23 cellular contexts compared by ENCODE assay signal in genomic region chr4:167114416-167114971, GRCh38.
DNase-seq lines count a peak whose midpoint lies in the region; ATAC-seq, FAIRE-seq and TF ChIP-seq lines count a peak whose summit lies in the region.
"Had no signal": no experiment of that assay in that cellular context is flagged by ENCODE, and none has a peak within 500 bp of the region (broad histone marks: within the 10 kb centered on the region; RNA-seq: fewer than 3 reads in every experiment).

No MANE protein-coding gene starts in this region.

- H3K9ac ChIP-seq in endothelial cell of umbilical vein (replicated peaks; ENCODE audit: extremely low read depth, insufficient read depth, low read length) (no peak overlapping the region), trophoblast cell (ENCODE audit: low read length) (no peak overlapping the region)

- FAIRE-seq in endothelial cell of umbilical vein (lab: Jason Lieb, UNC) = peak; percentile 26
- FAIRE-seq: A204.1, GM18507 had no signal

- dilution Hi-C loops in endothelial cell of umbilical vein (cut with MboI; ENCODE audit: extremely low pct_ligation_motif_present, low sequenced_read_pairs) = no loop called here

- no peak overlapping the region for H2BK5ac ChIP-seq in trophoblast cell (ENCODE audit: low read depth, low read length, poor library complexity)

- H4K8ac ChIP-seq in trophoblast cell (ENCODE audit: low read depth, low read length) = no peak overlapping the region

- H3K18ac ChIP-seq in trophoblast cell (ENCODE audit: low read length) = no peak overlapping the region

- H3K9me3 ChIP-seq in cardiac muscle cell (ENCODE audit: low read depth) = no peaks in the 10 kb centered on the region
- no peaks in the 10 kb centered on the region for H3K9me3 ChIP-seq in endothelial cell of umbilical vein (replicated peaks; ENCODE audit: control insufficient read depth, insufficient read depth, low read length)
- no peaks in the 10 kb centered on the region for H3K9me3 ChIP-seq in trophoblast cell (ENCODE audit: insufficient read depth, low read depth, low read length)
- H3K9me3 ChIP-seq: gastroesophageal sphincter, psoas muscle had no signal

- no peak overlapping the region for H2AFZ ChIP-seq in endothelial cell of umbilical vein (ENCODE audit: low read depth, low read length)
- H2AFZ ChIP-seq in trophoblast cell (ENCODE audit: insufficient read depth, low read length, poor library complexity) = no peak overlapping the region

- no peak overlapping the region for H3K14ac ChIP-seq in trophoblast cell (ENCODE audit: low read length)

- H2AK5ac ChIP-seq in trophoblast cell (ENCODE audit: low read length) = no peak overlapping the region

- WGBS in trophoblast cell (ENCODE audit: extremely low coverage, insufficient coverage, insufficient read length) = no CpG with 5 or more reads among the region's 4 CpGs

- H4K12ac ChIP-seq in trophoblast cell (ENCODE audit: low read depth, low read length) = no peak overlapping the region

- no peak for ATAC-seq in left cardiac atrium
- peak; percentile 64 for ATAC-seq in HG03520 (IDR thresholded peaks at IDR 0.05; ENCODE audit: unreplicated experiment)
- ATAC-seq in HG03108 (IDR thresholded peaks at IDR 0.05; ENCODE audit: unreplicated experiment) = no peak
- ATAC-seq: gastroesophageal sphincter; GM23338; natural killer cell; psoas muscle; stimulated activated naive CD8-positive, alpha-beta T cell treated with anti-CD3 and anti-CD28 coated beads, Interleukin-15, Interleukin-2, amounts not matched to agents 100 U/mL and 50 U/mL, for 24 hours; WTC11 had no signal

- no peaks in the 10 kb centered on the region for H3K36me3 ChIP-seq in cardiac muscle cell
- no peaks in the 10 kb centered on the region for H3K36me3 ChIP-seq in endothelial cell of umbilical vein (ENCODE audit: control insufficient read depth in 2 of 2, extremely low read depth in 1 of 2, insufficient read depth in 2 of 2, low read length in 2 of 2)
- no peaks in the 10 kb centered on the region for H3K36me3 ChIP-seq in trophoblast cell (ENCODE audit: control insufficient read depth in 1 of 2, insufficient read depth in 2 of 2, low read length in 2 of 2)
- H3K36me3 ChIP-seq: gastroesophageal sphincter had no signal

- no peak for TF ChIP-seq POLR2A in endothelial cell of umbilical vein (IDR thresholded peaks at IDR 0.05; ENCODE audit: low read depth, low read length)

- H3K4me2 ChIP-seq in endothelial cell of umbilical vein (ENCODE audit: insufficient read depth, low read length) (no peak overlapping the region), trophoblast cell (ENCODE audit: low read length) (no peak overlapping the region)
- H3K4me2 ChIP-seq: GM23338 had no signal

- no TSS peak for BruUV-seq in endothelial cell of umbilical vein (replicated peaks; lab: Mats Ljungman, UMichigan)

- peak in 1 of 2 donors; percentile 10 for DNase-seq in cardiac muscle cell (ENCODE audit: low read depth in 1 of 2, low spot score in 1 of 2)
- DNase-seq in left cardiac atrium = no peak
- no peak for DNase-seq in endothelial cell of umbilical vein (ENCODE audit: low read depth, low spot score)
- DNase-seq in effector CD4-positive, alpha-beta T cell = no peak
- no peak for DNase-seq in trophoblast cell
- DNase-seq: C1 segment of cervical spinal cord; DMS 273 treated with DMSO at 0.1 percent for 48 hours; natural killer cell; NCI-H2107; NCI-H82; psoas muscle; stimulated activated CD4-positive, alpha-beta T cell treated with anti-CD3 and anti-CD28 coated beads, Interleukin-15, amount 100 ng/mL, for 24 hours; stimulated activated naive CD8-positive, alpha-beta T cell treated with anti-CD3 and anti-CD28 coated beads, Interleukin-15, Interleukin-2, amounts not matched to agents 100 U/mL and 50 U/mL, for 24 hours; T-helper 1 cell had no signal

- H3K23ac ChIP-seq in trophoblast cell (ENCODE audit: low read length) = no peak overlapping the region

- POLR2A ChIA-PET in endothelial cell of umbilical vein (lab: Charles Lee) = no interaction called here

- H3K27ac ChIP-seq in cardiac muscle cell (peak overlapping the region; percentile 39), endothelial cell of umbilical vein (ENCODE audit: insufficient read depth, low read depth, low read length) (no peak overlapping the region), temporal lobe (ENCODE audit: low read depth, low read length) (peak overlapping the region; percentile 38), trophoblast cell (ENCODE audit: low read depth, low read length) (no peak overlapping the region)
- H3K27ac ChIP-seq: gastroesophageal sphincter, psoas muscle, RWPE1 had no signal

- CTCF ChIA-PET in endothelial cell of umbilical vein (lab: Charles Lee) = no interaction called here

- H3K4me1 ChIP-seq in cardiac muscle cell (ENCODE audit: low read depth) = peaks cover 7% of the 10 kb centered on the region
- no peaks in the 10 kb centered on the region for H3K4me1 ChIP-seq in endothelial cell of umbilical vein (ENCODE audit: control insufficient read depth, extremely low read depth, insufficient read depth, low read length)
- H3K4me1 ChIP-seq in trophoblast cell (ENCODE audit: control insufficient read depth in 1 of 2, insufficient read depth in 2 of 2, low read length in 2 of 2) = no peaks in the 10 kb centered on the region
- H3K4me1 ChIP-seq: gastroesophageal sphincter, psoas muscle had no signal

- H3K4me3 ChIP-seq in cardiac muscle cell (no peak overlapping the region), endothelial cell of umbilical vein (replicated peaks in 1 of 3; ENCODE audit: insufficient read depth in 1 of 3, low read depth in 1 of 3, low read length in 3 of 3) (no peak overlapping the region), trophoblast cell (ENCODE audit: low read depth, low read length) (no peak overlapping the region)
- H3K4me3 ChIP-seq: gastroesophageal sphincter, GM23338, psoas muscle had no signal

- no peaks in the 10 kb centered on the region for H3K79me1 ChIP-seq in trophoblast cell (ENCODE audit: low read length)

- no peaks in the 10 kb centered on the region for H4K20me1 ChIP-seq in endothelial cell of umbilical vein (replicated peaks; ENCODE audit: control insufficient read depth, extremely low read depth, insufficient read depth, low read length)

- TF ChIP-seq CTCF in cardiac muscle cell (IDR thresholded peaks at IDR 0.05; ENCODE audit: low read depth, low read length) (no peak), endothelial cell of umbilical vein (IDR thresholded peaks at IDR 0.05; ENCODE audit: extremely low read depth in 1 of 2, insufficient read depth in 1 of 2, low read depth in 1 of 2, low read length in 2 of 2) (no peak)

- no peak overlapping the region for H2BK12ac ChIP-seq in trophoblast cell (ENCODE audit: low read length)

- H3K9me1 ChIP-seq in endothelial cell of umbilical vein (replicated peaks; ENCODE audit: control insufficient read depth, extremely low read depth, insufficient read depth, low read length) = no peaks in the 10 kb centered on the region

- no peak overlapping the region for H3K4ac ChIP-seq in trophoblast cell (ENCODE audit: low read depth, low read length)

- no peaks in the 10 kb centered on the region for H3K79me2 ChIP-seq in endothelial cell of umbilical vein (ENCODE audit: control insufficient read depth, insufficient read depth, low read length)
- no peaks in the 10 kb centered on the region for H3K79me2 ChIP-seq in trophoblast cell (ENCODE audit: control insufficient read depth, insufficient read depth, low read length, poor library complexity)

- H2BK120ac ChIP-seq in trophoblast cell (ENCODE audit: insufficient read depth, low read length, poor library complexity) = no peak overlapping the region

- no peaks in the 10 kb centered on the region for H3K27me3 ChIP-seq in cardiac muscle cell
- no peaks in the 10 kb centered on the region for H3K27me3 ChIP-seq in endothelial cell of umbilical vein (ENCODE audit: control insufficient read depth in 2 of 2, insufficient read depth in 2 of 2, low read length in 2 of 2)
- no peaks in the 10 kb centered on the region for H3K27me3 ChIP-seq in trophoblast cell (ENCODE audit: insufficient read depth, low read length)
- H3K27me3 ChIP-seq: gastroesophageal sphincter had no signal

- no peak overlapping the region for H4K91ac ChIP-seq in trophoblast cell (ENCODE audit: low read depth, low read length)

- intact Hi-C loops in left cardiac atrium (cut with DNase I) = no loop called here
- intact Hi-C loops in endothelial cell of umbilical vein (cut with micrococcal nuclease) = no loop called here

TF ChIP-seq in endothelial cell of umbilical vein, 7 proteins besides CTCF, POLR2A, EP300 and RAD21:
- TF ChIP-seq POLR2AphosphoS5 (IDR thresholded peaks at IDR 0.05; ENCODE audit: insufficient read depth, low read depth, low read length) (no peak), JUN (IDR thresholded peaks at IDR 0.05; ENCODE audit: borderline replicate concordance, insufficient read depth, insufficient read length, low read depth) (no peak), FOS (IDR thresholded peaks at IDR 0.05; ENCODE audit: borderline replicate concordance, insufficient read depth, low read length) (no peak), EZH2 (IDR thresholded peaks at IDR 0.05; ENCODE audit: borderline replicate concordance, low read depth, low read length, severe bottlenecking) (no peak), MAX (IDR thresholded peaks at IDR 0.05; ENCODE audit: insufficient read depth, insufficient read length) (no peak), GATA2 (IDR thresholded peaks at IDR 0.05; ENCODE audit: insufficient read depth, insufficient read length, low read depth, low read length) (no peak), MYC (IDR thresholded peaks at IDR 0.05; ENCODE audit: low read depth, low read length) (no peak)

Comparison
In these comparisons a context has a peak if more than half of its experiments do, and no peak if none do; other contexts are left out.
1. H3K27ac ChIP-seq: peak in cardiac muscle cell (single experiment) and temporal lobe (single experiment); none in endothelial cell of umbilical vein (single experiment) and trophoblast cell (single experiment).